ENCODE assay signal across 1 cellular context in the genomic region with DNA sequence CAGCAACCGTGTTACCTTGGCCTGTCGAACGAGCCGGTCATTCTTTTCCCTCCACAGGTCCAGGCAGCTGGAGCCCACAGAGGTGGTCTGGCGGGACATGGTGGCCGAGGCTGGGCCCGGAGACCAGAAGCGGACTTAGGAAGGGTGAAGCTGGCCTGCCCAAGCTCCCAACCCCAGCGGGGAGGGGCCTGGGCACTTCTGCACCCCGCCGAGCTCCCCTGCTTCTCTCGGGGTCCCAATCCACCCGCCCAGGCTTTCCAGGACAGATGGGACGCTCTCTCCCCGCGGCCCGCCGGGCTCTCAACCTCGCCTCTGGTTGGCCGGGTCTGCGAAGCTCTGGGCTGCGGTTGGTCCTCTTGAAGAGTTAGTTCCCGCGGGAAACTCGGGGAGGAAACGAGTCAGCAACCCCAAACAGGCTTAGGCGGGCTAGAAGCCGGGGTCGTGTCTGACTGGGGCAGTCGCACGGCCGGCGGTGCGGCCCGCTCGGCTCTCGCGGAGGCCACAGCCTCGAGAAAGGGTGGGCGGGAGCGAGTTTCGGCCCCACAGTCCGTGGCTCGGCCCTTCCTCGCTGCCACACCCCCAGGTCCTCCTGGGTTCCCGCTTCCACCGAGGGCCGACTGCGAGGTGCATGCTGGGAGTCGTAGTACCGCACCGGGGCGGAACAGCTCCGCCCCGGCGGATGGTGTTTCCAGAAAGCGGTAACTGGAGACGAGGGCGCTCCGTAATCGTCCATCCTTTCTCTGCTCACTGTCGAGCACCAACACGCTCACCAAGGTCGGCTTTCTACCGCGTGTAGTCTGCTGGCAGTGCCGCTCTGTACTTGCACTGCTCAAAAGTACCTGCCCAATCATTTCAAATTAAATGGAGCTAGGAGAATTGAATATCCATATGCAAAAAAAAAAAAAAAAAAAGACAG.
TF ChIP-seq lines count a peak whose summit lies in the region.

A gene (minus strand): TSS at position 517 of the 916 bp plus-strand sequence. CDS start 418 bp downstream, at position 99.

TF ChIP-seq in SK-N-SH treated with all-trans-retinoic acid at 6 μM for 48 hours, 23 proteins besides CTCF, POLR2A, EP300 and RAD21 (continued from another document):
- TF ChIP-seq, protein P1, sequence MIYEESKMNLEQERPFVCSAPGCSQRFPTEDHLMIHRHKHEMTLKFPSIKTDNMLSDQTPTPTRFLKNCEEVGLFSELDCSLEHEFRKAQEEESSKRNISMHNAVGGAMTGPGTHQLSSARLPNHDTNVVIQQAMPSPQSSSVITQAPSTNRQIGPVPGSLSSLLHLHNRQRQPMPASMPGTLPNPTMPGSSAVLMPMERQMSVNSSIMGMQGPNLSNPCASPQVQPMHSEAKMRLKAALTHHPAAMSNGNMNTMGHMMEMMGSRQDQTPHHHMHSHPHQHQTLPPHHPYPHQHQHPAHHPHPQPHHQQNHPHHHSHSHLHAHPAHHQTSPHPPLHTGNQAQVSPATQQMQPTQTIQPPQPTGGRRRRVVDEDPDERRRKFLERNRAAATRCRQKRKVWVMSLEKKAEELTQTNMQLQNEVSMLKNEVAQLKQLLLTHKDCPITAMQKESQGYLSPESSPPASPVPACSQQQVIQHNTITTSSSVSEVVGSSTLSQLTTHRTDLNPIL (CRISPR knock-in tag; IDR thresholded peaks at IDR 0.05; ENCODE audit: low read depth) = no peak
- TF ChIP-seq ZC3H10 (CRISPR knock-in tag; IDR thresholded peaks at IDR 0.05) (no peak), RARB (CRISPR knock-in tag; IDR thresholded peaks at IDR 0.05) (no peak), OSR1 (CRISPR knock-in tag; IDR thresholded peaks at IDR 0.05) (no peak), ISL1 (CRISPR knock-in tag; IDR thresholded peaks at IDR 0.05) (no peak), SNAI2 (CRISPR knock-in tag; IDR thresholded peaks at IDR 0.05) (no peak), ZNF8 (CRISPR knock-in tag; IDR thresholded peaks at IDR 0.05) (no peak)
- TF ChIP-seq, protein P2, sequence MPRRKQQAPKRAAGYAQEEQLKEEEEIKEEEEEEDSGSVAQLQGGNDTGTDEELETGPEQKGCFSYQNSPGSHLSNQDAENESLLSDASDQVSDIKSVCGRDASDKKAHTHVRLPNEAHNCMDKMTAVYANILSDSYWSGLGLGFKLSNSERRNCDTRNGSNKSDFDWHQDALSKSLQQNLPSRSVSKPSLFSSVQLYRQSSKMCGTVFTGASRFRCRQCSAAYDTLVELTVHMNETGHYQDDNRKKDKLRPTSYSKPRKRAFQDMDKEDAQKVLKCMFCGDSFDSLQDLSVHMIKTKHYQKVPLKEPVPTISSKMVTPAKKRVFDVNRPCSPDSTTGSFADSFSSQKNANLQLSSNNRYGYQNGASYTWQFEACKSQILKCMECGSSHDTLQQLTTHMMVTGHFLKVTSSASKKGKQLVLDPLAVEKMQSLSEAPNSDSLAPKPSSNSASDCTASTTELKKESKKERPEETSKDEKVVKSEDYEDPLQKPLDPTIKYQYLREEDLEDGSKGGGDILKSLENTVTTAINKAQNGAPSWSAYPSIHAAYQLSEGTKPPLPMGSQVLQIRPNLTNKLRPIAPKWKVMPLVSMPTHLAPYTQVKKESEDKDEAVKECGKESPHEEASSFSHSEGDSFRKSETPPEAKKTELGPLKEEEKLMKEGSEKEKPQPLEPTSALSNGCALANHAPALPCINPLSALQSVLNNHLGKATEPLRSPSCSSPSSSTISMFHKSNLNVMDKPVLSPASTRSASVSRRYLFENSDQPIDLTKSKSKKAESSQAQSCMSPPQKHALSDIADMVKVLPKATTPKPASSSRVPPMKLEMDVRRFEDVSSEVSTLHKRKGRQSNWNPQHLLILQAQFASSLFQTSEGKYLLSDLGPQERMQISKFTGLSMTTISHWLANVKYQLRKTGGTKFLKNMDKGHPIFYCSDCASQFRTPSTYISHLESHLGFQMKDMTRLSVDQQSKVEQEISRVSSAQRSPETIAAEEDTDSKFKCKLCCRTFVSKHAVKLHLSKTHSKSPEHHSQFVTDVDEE (CRISPR knock-in tag; IDR thresholded peaks at IDR 0.05) = no peak
